8 cellular contexts compared by ENCODE assay signal in genomic region chr3:192819001-192819569, GRCh38.
DNase-seq lines count a peak whose midpoint lies in the region; ATAC-seq and TF ChIP-seq lines count a peak whose summit lies in the region.
"Had no signal": no experiment of that assay in that cellular context is flagged by ENCODE, and none has a peak within 500 bp of the region (broad histone marks: within the 10 kb centered on the region; RNA-seq: fewer than 3 reads in every experiment).

No MANE protein-coding gene starts in this region.

- H3K4me1 Mint-ChIP-seq in activated naive CD8-positive, alpha-beta T cell treated with anti-CD3 and anti-CD28 coated beads, Interleukin-2, amount 50 U/mL, for 24 hours = peaks cover 35% of the 10 kb centered on the region

- H3K4me3 ChIP-seq in A673 (ENCODE audit: low read depth, low read length, poor library complexity, severe bottlenecking) (no peak overlapping the region), colonic mucosa (no peak overlapping the region)

- BruUV-seq in A673 (replicated peaks; lab: Mats Ljungman, UMichigan) = no TSS peak

- POLR2A ChIA-PET in A673 (lab: Charles Lee; ENCODE audit: low non-redundant PET) = no interaction called here

- H3K9me3 ChIP-seq in A673 (ENCODE audit: low read depth, low read length, poor library complexity, severe bottlenecking) (no peaks in the 10 kb centered on the region), colonic mucosa (no peaks in the 10 kb centered on the region)

- H3K27me3 ChIP-seq in A673 (replicated peaks; ENCODE audit: insufficient read depth, low read depth, low read length, poor library complexity) (no peaks in the 10 kb centered on the region), colonic mucosa (no peaks in the 10 kb centered on the region)

- no peak overlapping the region for H3K4me3 Mint-ChIP-seq in activated naive CD8-positive, alpha-beta T cell treated with anti-CD3 and anti-CD28 coated beads, Interleukin-2, amount 50 U/mL, for 24 hours
- H3K4me3 Mint-ChIP-seq: neural crest cell had no signal

- H3K4me1 ChIP-seq in A673 (ENCODE audit: insufficient read depth, low read length, poor library complexity, severe bottlenecking) = no peaks in the 10 kb centered on the region
- no peaks in the 10 kb centered on the region for H3K4me1 ChIP-seq in colonic mucosa

- H3K36me3 Mint-ChIP-seq in activated naive CD8-positive, alpha-beta T cell treated with anti-CD3 and anti-CD28 coated beads, Interleukin-2, amount 50 U/mL, for 24 hours (ENCODE audit: low read depth) = peaks cover 2% of the 10 kb centered on the region

- peak overlapping the region; percentile 13 for H3K27ac Mint-ChIP-seq in activated naive CD8-positive, alpha-beta T cell treated with anti-CD3 and anti-CD28 coated beads, Interleukin-2, amount 50 U/mL, for 24 hours

- DNase-seq in GM20000 (ENCODE audit: low spot score) (peak; percentile 28), HT1080 (ENCODE audit: low read depth) (peak; percentile 89), omental fat pad (ENCODE audit: low spot score) (no peak), NCI-H2029 (lab: John Stamatoyannopoulos, UW) (no peak), A673 (ENCODE audit: low spot score) (no peak), colonic mucosa (no peak)
- peak; percentile 39 for DNase-seq in activated naive CD8-positive, alpha-beta T cell treated with anti-CD3 and anti-CD28 coated beads, Interleukin-2, amount 50 U/mL, for 24 hours

- CTCF ChIA-PET in A673 (lab: Charles Lee) = no interaction called here

- no peak overlapping the region for H3K9ac ChIP-seq in colonic mucosa (ENCODE audit: low read depth in 2 of 2, low read length in 2 of 2)

- H3K27ac ChIP-seq in A673 (ENCODE audit: low read depth, low read length, poor library complexity, severe bottlenecking) (no peak overlapping the region), colonic mucosa (no peak overlapping the region)

- H3K36me3 ChIP-seq in A673 (ENCODE audit: insufficient read depth, low read length, poor library complexity, severe bottlenecking) = no peaks in the 10 kb centered on the region
- H3K36me3 ChIP-seq in colonic mucosa = no peaks in the 10 kb centered on the region

- intact Hi-C loops in A673 (cut with micrococcal nuclease; ENCODE audit: unreplicated experiment) = no loop called here
- intact Hi-C loops in colonic mucosa (cut with DNase I) = loop anchor here (5.0 kb wide), 2 partner anchors 103 to 753 kb away; no protein-coding TSS in a partner anchor

- H3K9me3 Mint-ChIP-seq in activated naive CD8-positive, alpha-beta T cell treated with anti-CD3 and anti-CD28 coated beads, Interleukin-2, amount 50 U/mL, for 24 hours = no peaks in the 10 kb centered on the region
- H3K9me3 Mint-ChIP-seq: neural crest cell had no signal

- peaks cover 2% of the 10 kb centered on the region for H3K27me3 Mint-ChIP-seq in activated naive CD8-positive, alpha-beta T cell treated with anti-CD3 and anti-CD28 coated beads, Interleukin-2, amount 50 U/mL, for 24 hours

- TF ChIP-seq CTCF in GM20000 (IDR thresholded peaks at IDR 0.05; ENCODE audit: extremely low read depth, missing control alignments) (no peak), omental fat pad (IDR thresholded peaks at IDR 0.05) (no peak), A673 (conservative IDR thresholded peaks at IDR 0.05; ENCODE audit: low read depth, low read length) (no peak), colonic mucosa (IDR thresholded peaks at IDR 0.05) (no peak)

- ATAC-seq in activated naive CD8-positive, alpha-beta T cell treated with anti-CD3 and anti-CD28 coated beads, Interleukin-2, amount 50 U/mL, for 24 hours = peak; percentile 88
- ATAC-seq in omental fat pad (ENCODE audit: low FRiP score) = peak; percentile 93

Comparison
In these comparisons a context has a peak if more than half of its experiments do, and no peak if none do; other contexts are left out.
1. DNase-seq: peak in GM20000 (single experiment), HT1080 (single experiment) and activated naive CD8-positive, alpha-beta T cell treated with anti-CD3 and anti-CD28 coated beads, Interleukin-2, amount 50 U/mL, for 24 hours (single experiment); none in omental fat pad (single experiment), NCI-H2029 (single experiment), A673 (single experiment) and colonic mucosa (single experiment).